In the genomic region with DNA sequence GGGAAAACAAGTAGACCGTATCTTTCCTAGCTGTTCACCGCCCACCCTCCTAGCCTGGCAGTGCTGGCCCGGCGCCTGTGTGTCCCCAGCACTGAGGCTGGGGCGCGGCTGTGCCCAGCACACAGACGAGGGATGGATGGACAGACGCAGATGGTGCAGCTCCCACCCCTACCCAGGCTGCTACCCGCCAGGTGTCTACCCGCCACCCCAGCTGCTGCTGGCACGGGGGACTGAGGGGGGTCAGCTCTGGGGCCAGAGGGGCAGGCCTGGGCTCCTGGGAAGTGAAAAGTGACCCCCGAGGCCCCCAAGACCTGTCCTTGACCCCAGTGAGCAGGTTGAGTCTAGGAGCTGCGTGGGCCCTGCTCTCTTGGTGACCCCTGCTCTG, we compare ENCODE assay signal across 13 cellular contexts. TPM values are rescaled to one million over a fixed set of nuclear protein-coding genes. Genes with fewer than 3 reads are reported as not detected.
DNase-seq lines count a peak whose midpoint lies in the region; ATAC-seq and TF ChIP-seq lines count a peak whose summit lies in the region.
"Had no signal": no experiment of that assay in that cellular context is flagged by ENCODE, and none has a peak within 500 bp of the region (broad histone marks: within the 10 kb centered on the region; RNA-seq: fewer than 3 reads in every experiment).

No MANE protein-coding gene starts in this region.

- H3K27me3 ChIP-seq in liver (ENCODE audit: control insufficient read depth in 4 of 4, insufficient read depth in 4 of 4, low read length in 3 of 4) (no peaks in the 10 kb centered on the region), skeletal muscle tissue (ENCODE audit: control insufficient read depth in 3 of 3, insufficient read depth in 3 of 3, low read length in 3 of 3) (peaks cover 0 to 33% (median 17%) of the 10 kb centered on the region in 3 donors), MM.1S (replicated peaks; ENCODE audit: insufficient read depth, low read length) (peaks cover 68% of the 10 kb centered on the region)

- no peaks in the 10 kb centered on the region for H3K9me2 ChIP-seq in MM.1S (replicated peaks; ENCODE audit: insufficient read depth, low read length)

- CTCF ChIA-PET in GM10248 (lab: Yijun Ruan, JAX), result no interaction called here

- H3K9ac ChIP-seq in liver (ENCODE audit: low read depth in 1 of 2, low read length in 2 of 2) (peak overlapping the region in 1 of 2 donors; percentile 46), skeletal muscle tissue (ENCODE audit: low read depth in 1 of 3, low read length in 3 of 3) (peak overlapping the region in 1 of 3 donors; percentile 45), MM.1S (ENCODE audit: low read length) (no peak overlapping the region)

- H3K9me3 ChIP-seq in liver (ENCODE audit: control insufficient read depth in 4 of 4, low read length in 3 of 4) (no peaks in the 10 kb centered on the region), skeletal muscle tissue (ENCODE audit: control insufficient read depth in 3 of 3, low read length in 3 of 3) (no peaks in the 10 kb centered on the region), MM.1S (replicated peaks; ENCODE audit: insufficient read depth, low read length) (no peaks in the 10 kb centered on the region)

- no peaks in the 10 kb centered on the region for H3F3A ChIP-seq in MM.1S (ENCODE audit: insufficient read depth, low read length)

- H3K27ac ChIP-seq in angular gyrus (ENCODE audit: low read depth, low read length) (peak overlapping the region; percentile 94), liver (ENCODE audit: low read depth in 1 of 2, low read length in 2 of 2) (peak overlapping the region; percentile 82 to 87), skeletal muscle tissue (ENCODE audit: low read depth, low read length) (peak overlapping the region; percentile 82), MM.1S (ENCODE audit: low read length) (no peak overlapping the region)

- 56% methylated on average over 13 of the region's 13 CpGs for WGBS in liver

- peak; percentile 30 for DNase-seq in GM13976 (ENCODE audit: low spot score)
- DNase-seq in GM10248 (ENCODE audit: extremely low spot score), result no peak
- no peak for DNase-seq in NOMO-1 (lab: John Stamatoyannopoulos, UW; ENCODE audit: unreplicated experiment in 2 of 2)
- DNase-seq in MM.1S, result no peak
- DNase-seq: effector memory CD8-positive, alpha-beta T cell; NCI-H1048; T-helper 9 cell had no signal

- no peaks in the 10 kb centered on the region for H4K20me1 ChIP-seq in MM.1S (ENCODE audit: insufficient read depth, low read length)

- TF ChIP-seq RAD21 in liver (IDR thresholded peaks at IDR 0.05), result no peak

- H3K36me3 ChIP-seq in liver (ENCODE audit: control insufficient read depth in 4 of 4, insufficient read depth in 3 of 4, low read depth in 1 of 4, low read length in 3 of 4) (no peaks in the 10 kb centered on the region), skeletal muscle tissue (ENCODE audit: control insufficient read depth in 3 of 3, insufficient read depth in 3 of 3, low read length in 3 of 3) (no peaks in the 10 kb centered on the region), MM.1S (replicated peaks; ENCODE audit: insufficient read depth, low read length) (no peaks in the 10 kb centered on the region)

- TF ChIP-seq CTCF in GM13976 (IDR thresholded peaks at IDR 0.05; ENCODE audit: borderline replicate concordance, control extremely low read depth, extremely low read depth, insufficient read depth, missing control alignments), result no peak
- no peak for TF ChIP-seq CTCF in liver (IDR thresholded peaks at IDR 0.05; ENCODE audit: low read depth, low read length, missing input control)
- no peak for TF ChIP-seq CTCF in GM10248 (IDR thresholded peaks at IDR 0.05; ENCODE audit: control extremely low read depth, extremely low read depth, low read depth, missing control alignments)
- no peak for TF ChIP-seq CTCF in MM.1S (IDR thresholded peaks at IDR 0.05; ENCODE audit: low read length)

- H3K79me2 ChIP-seq in MM.1S (ENCODE audit: low read length), result no peaks in the 10 kb centered on the region

- H3K4me1 ChIP-seq in liver (ENCODE audit: control insufficient read depth in 4 of 4, insufficient read depth in 4 of 4, low read length in 3 of 4), result peaks cover 30 to 78% (median 62%) of the 10 kb centered on the region in 4 donors
- peaks cover 57 to 66% (median 66%) of the 10 kb centered on the region in 3 donors for H3K4me1 ChIP-seq in skeletal muscle tissue (ENCODE audit: control insufficient read depth in 3 of 3, insufficient read depth in 3 of 3, low read length in 3 of 3)
- H3K4me1 ChIP-seq in MM.1S (ENCODE audit: low read length), result no peaks in the 10 kb centered on the region

- H3K4me3 ChIP-seq in liver (ENCODE audit: low read depth in 1 of 3, low read length in 3 of 3) (peak overlapping the region; percentile 53 to 63 (median 62)), skeletal muscle tissue (ENCODE audit: low read length in 3 of 3) (no peak overlapping the region), MM.1S (ENCODE audit: low read length) (no peak overlapping the region)
- H3K4me3 ChIP-seq: GM12878 had no signal

- in situ Hi-C loops in GM13976 (cut with MboI; ENCODE audit: low sequenced_read_pairs, unreplicated experiment), result no loop called here

- POLR2A ChIA-PET in GM10248 (lab: Yijun Ruan, JAX), result no interaction called here

- no peak for ATAC-seq in GM19463 (IDR thresholded peaks at IDR 0.05; ENCODE audit: unreplicated experiment)
- ATAC-seq: effector memory CD8-positive, alpha-beta T cell had no signal

- no peak overlapping the region for H2AFZ ChIP-seq in MM.1S (ENCODE audit: low read length)

- H3K4me2 ChIP-seq in MM.1S (ENCODE audit: low read depth, low read length), result no peak overlapping the region

TF ChIP-seq in liver, 16 proteins besides CTCF, POLR2A, EP300 and RAD21:
- TF ChIP-seq HNF4A (conservative IDR thresholded peaks at IDR 0.05), result no peak
- no peak for TF ChIP-seq EGR1 (IDR thresholded peaks at IDR 0.05; ENCODE audit: low read depth in 2 of 2)
- no peak for TF ChIP-seq JUND (IDR thresholded peaks at IDR 0.05)
- TF ChIP-seq, protein P1, sequence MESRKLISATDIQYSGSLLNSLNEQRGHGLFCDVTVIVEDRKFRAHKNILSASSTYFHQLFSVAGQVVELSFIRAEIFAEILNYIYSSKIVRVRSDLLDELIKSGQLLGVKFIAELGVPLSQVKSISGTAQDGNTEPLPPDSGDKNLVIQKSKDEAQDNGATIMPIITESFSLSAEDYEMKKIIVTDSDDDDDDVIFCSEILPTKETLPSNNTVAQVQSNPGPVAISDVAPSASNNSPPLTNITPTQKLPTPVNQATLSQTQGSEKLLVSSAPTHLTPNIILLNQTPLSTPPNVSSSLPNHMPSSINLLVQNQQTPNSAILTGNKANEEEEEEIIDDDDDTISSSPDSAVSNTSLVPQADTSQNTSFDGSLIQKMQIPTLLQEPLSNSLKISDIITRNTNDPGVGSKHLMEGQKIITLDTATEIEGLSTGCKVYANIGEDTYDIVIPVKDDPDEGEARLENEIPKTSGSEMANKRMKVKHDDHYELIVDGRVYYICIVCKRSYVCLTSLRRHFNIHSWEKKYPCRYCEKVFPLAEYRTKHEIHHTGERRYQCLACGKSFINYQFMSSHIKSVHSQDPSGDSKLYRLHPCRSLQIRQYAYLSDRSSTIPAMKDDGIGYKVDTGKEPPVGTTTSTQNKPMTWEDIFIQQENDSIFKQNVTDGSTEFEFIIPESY (IDR thresholded peaks at IDR 0.05), result no peak
- TF ChIP-seq SP1 (IDR thresholded peaks at IDR 0.05), result no peak
- TF ChIP-seq, protein P2, sequence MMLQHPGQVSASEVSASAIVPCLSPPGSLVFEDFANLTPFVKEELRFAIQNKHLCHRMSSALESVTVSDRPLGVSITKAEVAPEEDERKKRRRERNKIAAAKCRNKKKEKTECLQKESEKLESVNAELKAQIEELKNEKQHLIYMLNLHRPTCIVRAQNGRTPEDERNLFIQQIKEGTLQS (IDR thresholded peaks at IDR 0.05), result no peak

RNA-seq across cellular contexts. Expression of a gene that starts 2.9 kb away (rescaled TPM):
- total RNA-seq in liver (10 to 100 TPM; 22.8 to 41.6 TPM), skeletal muscle tissue (11.0 TPM)
- polyA plus RNA-seq in liver, result 10 to 100 TPM; 18.3 to 81.3 TPM
- polyA plus RNA-seq: CD14-positive monocyte had no signal

RNA-seq across cellular contexts. Expression of a gene that starts 11.5 kb away (rescaled TPM):
- under 1 TPM; 0.14 to 0.17 TPM for total RNA-seq in liver
- under 1 TPM; 0.30 to 0.31 TPM for polyA plus RNA-seq in liver
- total RNA-seq in skeletal muscle tissue, result 5.7 TPM
- polyA plus RNA-seq: CD14-positive monocyte had no signal

RNA-seq across cellular contexts. Expression of a gene that starts 16.9 kb away (rescaled TPM):
- 1 to 10 TPM in 1 of 2 donors, under 1 TPM in 1; 0.19 to 1.3 TPM for total RNA-seq in liver
- polyA plus RNA-seq in liver, result 1 to 10 TPM in 1 of 2 donors, under 1 TPM in 1; 0.51 to 4.8 TPM
- total RNA-seq in skeletal muscle tissue, result not detected
- polyA plus RNA-seq: CD14-positive monocyte had no signal

RNA-seq across cellular contexts. Expression of a gene that starts 25.5 kb away (rescaled TPM):
- total RNA-seq in liver (10 to 100 TPM; 47.8 to 47.9 TPM), skeletal muscle tissue (75.7 TPM)
- polyA plus RNA-seq in liver, result 100 to 1,000 TPM; 100 to 170 TPM

RNA-seq across cellular contexts. Expression of a gene that starts 33.4 kb away (rescaled TPM):
- total RNA-seq in liver, result 100 to 1,000 TPM in 1 of 2 donors, 10 to 100 TPM in 1; 47.3 to 170 TPM
- 100 to 1,000 TPM in 1 of 2 donors, 10 to 100 TPM in 1; 46.4 to 160 TPM for polyA plus RNA-seq in liver
- 55.3 TPM for total RNA-seq in skeletal muscle tissue

Comparison
In these comparisons a context has a peak if more than half of its experiments do, and no peak if none do; other contexts are left out.
1. H3K4me3 ChIP-seq: peak in liver (3 of 3); none in skeletal muscle tissue (0 of 3) and MM.1S (single experiment).